In genomic region chr2:134257965-134258683, GRCh38 we compare ENCODE assay signal across 18 cellular contexts. TPM values are rescaled to one million over a fixed set of nuclear protein-coding genes. Genes with fewer than 3 reads are reported as not detected.
DNase-seq lines count a peak whose midpoint lies in the region; ATAC-seq, FAIRE-seq and TF ChIP-seq lines count a peak whose summit lies in the region.
"Had no signal": no experiment of that assay in that cellular context is flagged by ENCODE, and none has a peak within 500 bp of the region (broad histone marks: within the 10 kb centered on the region; RNA-seq: fewer than 3 reads in every experiment).

No MANE protein-coding gene starts in this region.

- no peak for ATAC-seq in HepG2
- ATAC-seq in GM18505 (IDR thresholded peaks at IDR 0.05; ENCODE audit: unreplicated experiment) = no peak

- intact Hi-C loops in HepG2 (cut with micrococcal nuclease; ENCODE audit: unreplicated experiment) = no loop called here

- H3K4me1 Mint-ChIP-seq in immature natural killer cell = peaks cover 55 to 78% of the 10 kb centered on the region in 2 donors

- H3K27me3 Mint-ChIP-seq in immature natural killer cell (ENCODE audit: low read depth in 3 of 3) = peaks cover 7 to 22% (median 14%) of the 10 kb centered on the region in 3 donors

- no peak overlapping the region for H2AFZ ChIP-seq in HepG2 (ENCODE audit: low read length)
- H2AFZ ChIP-seq in SU-DHL-6 (ENCODE audit: low read depth, low read length, severe bottlenecking) = no peak overlapping the region

- no peak overlapping the region for H3K4me2 ChIP-seq in HepG2 (ENCODE audit: low read depth, low read length)
- H3K4me2 ChIP-seq in SU-DHL-6 (ENCODE audit: low read depth, low read length, poor library complexity, severe bottlenecking) = peak overlapping the region; percentile 37

- peaks cover 18% of the 10 kb centered on the region for H3F3A ChIP-seq in SU-DHL-6 (ENCODE audit: insufficient read depth)

- peak overlapping the region; percentile 2 to 62 (median 42) for H3K27ac Mint-ChIP-seq in immature natural killer cell

- peaks cover 0 to 2% (median 0%) of the 10 kb centered on the region in 6 donors for H3K9me3 Mint-ChIP-seq in immature natural killer cell
- H3K9me3 Mint-ChIP-seq: HFFc6 had no signal

- H3K4me3 ChIP-seq in liver (ENCODE audit: low read depth in 1 of 3, low read length in 3 of 3) = no peak overlapping the region
- H3K4me3 ChIP-seq in HepG2 (replicated peaks in 1 of 3; ENCODE audit: insufficient read depth in 1 of 3, low read depth in 2 of 3, low read length in 3 of 3) = no peak overlapping the region
- H3K4me3 ChIP-seq in SU-DHL-6 (ENCODE audit: insufficient read depth, low read length, poor library complexity, severe bottlenecking) = no peak overlapping the region
- H3K4me3 ChIP-seq in tibial nerve = no peak overlapping the region
- H3K4me3 ChIP-seq: transverse colon had no signal

- TF ChIP-seq CTCF in liver (IDR thresholded peaks at IDR 0.05; ENCODE audit: low read depth, low read length, missing input control) (no peak), HepG2 (CRISPR knock-in tag; IDR thresholded peaks at IDR 0.05) (no peak), SU-DHL-6 (IDR thresholded peaks at IDR 0.05; ENCODE audit: insufficient read depth, low read length, poor library complexity, severe bottlenecking) (no peak), tibial nerve (IDR thresholded peaks at IDR 0.05) (no peak)

- no peak for FAIRE-seq in HepG2 (lab: Jason Lieb, UNC)
- FAIRE-seq: colon, kidney had no signal

- TF ChIP-seq EP300 in HepG2 (IDR thresholded peaks at IDR 0.05; ENCODE audit: low read depth in 2 of 2, low read length in 2 of 2) = no peak
- no peak for TF ChIP-seq EP300 in HepG2 (CRISPR knock-in tag; IDR thresholded peaks at IDR 0.05; ENCODE audit: borderline replicate concordance)
- no peak for TF ChIP-seq EP300 in tibial nerve (IDR thresholded peaks at IDR 0.05)

- peaks cover 15 to 33% (median 23%) of the 10 kb centered on the region in 3 donors for H3K36me3 Mint-ChIP-seq in immature natural killer cell

- H3K27me3 ChIP-seq in liver (ENCODE audit: control insufficient read depth in 4 of 4, insufficient read depth in 4 of 4, low read length in 3 of 4) (no peaks in the 10 kb centered on the region), HepG2 (ENCODE audit: control insufficient read depth in 1 of 2, insufficient read depth in 2 of 2, low read length in 2 of 2) (no peaks in the 10 kb centered on the region), SU-DHL-6 (ENCODE audit: low read length) (no peaks in the 10 kb centered on the region), tibial nerve (no peaks in the 10 kb centered on the region)
- H3K27me3 ChIP-seq: BE2C, transverse colon had no signal

- no TSS peak for BruUV-seq in HepG2 (replicated peaks; lab: Mats Ljungman, UMichigan)

- H3K36me3 ChIP-seq in liver (ENCODE audit: control insufficient read depth in 4 of 4, insufficient read depth in 3 of 4, low read depth in 1 of 4, low read length in 3 of 4) = peaks cover 0 to 2% (median 0%) of the 10 kb centered on the region in 4 donors
- H3K36me3 ChIP-seq in HepG2 (replicated peaks in 1 of 2; ENCODE audit: control insufficient read depth in 1 of 2, insufficient read depth in 2 of 2, low read length in 2 of 2) = peaks cover 14 to 29% of the 10 kb centered on the region in 2 experiments; a peak in 4 of 5 replicates
- no peaks in the 10 kb centered on the region for H3K36me3 ChIP-seq in SU-DHL-6 (ENCODE audit: low read length)
- H3K36me3 ChIP-seq in tibial nerve = no peaks in the 10 kb centered on the region
- H3K36me3 ChIP-seq: BE2C, transverse colon had no signal

- DNase-seq in HepG2 (ENCODE audit: low spot score) (no peak), immature natural killer cell (no peak), tibial nerve (ENCODE audit: low spot score in 2 of 2) (no peak), NCI-H82 treated with DMSO at 0.1 percent for 48 hours (lab: John Stamatoyannopoulos, UW; ENCODE audit: unreplicated experiment) (no peak), SHP77 treated with DMSO at 0.1 percent for 48 hours (lab: John Stamatoyannopoulos, UW) (no peak)
- DNase-seq: BE2C, EL, erythroblast, glutamatergic neuron, HFFc6, kidney, NCI-H2029, NCI-H526 treated with DMSO at 0.1 percent for 48 hours had no signal

- POLR2A ChIA-PET in HepG2 (lab: Yijun Ruan, JAX) = no interaction called here

- CTCF ChIA-PET in HepG2 (lab: Yijun Ruan, JAX; ENCODE audit: low intra/inter-chr PET ratio, low total read pairs) = interaction anchor here (0.9 kb wide), 1 partner anchor 13 kb away, joined by 3 read pairs; no protein-coding TSS in a partner anchor

- WGBS in liver = 55% methylated on average over 7 of the region's 7 CpGs
- 97% methylated on average over 7 of the region's 7 CpGs for WGBS in HepG2 (ENCODE audit: low lambda C conversion rate)
- 92% methylated on average over 7 of the region's 7 CpGs for WGBS in tibial nerve, 2 donors

- no peaks in the 10 kb centered on the region for H3K79me2 ChIP-seq in HepG2 (ENCODE audit: insufficient read depth, low read length)
- peaks cover 5% of the 10 kb centered on the region; the same call in 1 of the 2 replicates for H3K79me2 ChIP-seq in SU-DHL-6 (ENCODE audit: insufficient read depth, low read length)

- TF ChIP-seq RAD21 in liver (IDR thresholded peaks at IDR 0.05) (no peak), HepG2 (CRISPR knock-in tag; IDR thresholded peaks at IDR 0.05) (no peak)

- H3K9me2 ChIP-seq in SU-DHL-6 (replicated peaks; ENCODE audit: insufficient read depth, low read length) = no peaks in the 10 kb centered on the region

- H3K27ac ChIP-seq in liver (ENCODE audit: low read depth in 1 of 2, low read length in 2 of 2) = no peak overlapping the region
- no peak overlapping the region for H3K27ac ChIP-seq in HepG2 (ENCODE audit: extremely low read length, insufficient read depth, low read length)
- peak overlapping the region; percentile 85 for H3K27ac ChIP-seq in SU-DHL-6 (ENCODE audit: low read depth, low read length)
- H3K27ac ChIP-seq in tibial nerve = peak overlapping the region in 3 of 4 donors; percentile 50 to 74 (median 63)

- H3K4me3 Mint-ChIP-seq in immature natural killer cell = peak overlapping the region; percentile 18 to 80 (median 71)
- H3K4me3 Mint-ChIP-seq: HFFc6 had no signal

- no peaks in the 10 kb centered on the region for H3K9me3 ChIP-seq in liver (ENCODE audit: control insufficient read depth in 4 of 4, low read length in 3 of 4)
- H3K9me3 ChIP-seq in HepG2 (ENCODE audit: low read length) = no peaks in the 10 kb centered on the region
- H3K9me3 ChIP-seq in SU-DHL-6 (ENCODE audit: insufficient read depth, low read length) = no peaks in the 10 kb centered on the region
- no peaks in the 10 kb centered on the region for H3K9me3 ChIP-seq in tibial nerve
- H3K9me3 ChIP-seq: BE2C, transverse colon had no signal

- in situ Hi-C loops in HepG2 (cut with HindIII; ENCODE audit: extremely low pct_ligation_motif_present, low pct_unique_long_range_greater_than_20kb) = no loop called here

- H4K20me1 ChIP-seq in HepG2 (ENCODE audit: insufficient read depth, low read length) (no peaks in the 10 kb centered on the region), SU-DHL-6 (ENCODE audit: low read depth, low read length) (no peaks in the 10 kb centered on the region)

- H3K4me1 ChIP-seq in liver (ENCODE audit: control insufficient read depth in 4 of 4, insufficient read depth in 4 of 4, low read length in 3 of 4) (peaks cover 6 to 31% (median 16%) of the 10 kb centered on the region in 4 donors), HepG2 (ENCODE audit: insufficient read depth, low read length) (peaks cover 15% of the 10 kb centered on the region), tibial nerve (peaks cover 0 to 74% (median 59%) of the 10 kb centered on the region in 4 donors)
- H3K4me1 ChIP-seq: BE2C had no signal

- H3K9ac ChIP-seq in liver (ENCODE audit: low read depth in 1 of 2, low read length in 2 of 2) (no peak overlapping the region), HepG2 (ENCODE audit: insufficient read depth, low read depth, low read length) (no peak overlapping the region), SU-DHL-6 (ENCODE audit: low read length) (peak overlapping the region; percentile 25; the same call in 1 of the 2 replicates)

- TF ChIP-seq POLR2A in HepG2 (IDR thresholded peaks at IDR 0.05; ENCODE audit: insufficient read depth in 1 of 2, low read depth in 2 of 2, low read length in 2 of 2) (no peak), tibial nerve (IDR thresholded peaks at IDR 0.05) (no peak), GM18505 (IDR thresholded peaks at IDR 0.05; ENCODE audit: borderline replicate concordance, extremely low read depth, insufficient read depth, insufficient read length) (no peak)

TF ChIP-seq in liver, 16 proteins besides CTCF, POLR2A, EP300 and RAD21 (continues in another document):
- TF ChIP-seq FOXA2 (IDR thresholded peaks at IDR 0.05) (peak; percentile 20), GABPA (IDR thresholded peaks at IDR 0.05 in 1 of 2, conservative IDR thresholded peaks at IDR 0.05 in 1 of 2) (no peak)

TF ChIP-seq in HepG2, 621 proteins besides CTCF, POLR2A, EP300 and RAD21 (continues in another document):
- no peak for TF ChIP-seq ZNF501 (CRISPR knock-in tag; IDR thresholded peaks at IDR 0.05)

RNA-seq across cellular contexts. Expression of gene MGAT5, which starts 4.3 kb away (rescaled TPM):
- 10 to 100 TPM in 1 of 2 donors, 1 to 10 TPM in 1; 7.7 to 12.7 TPM for total RNA-seq in liver
- 1 to 10 TPM; 1.8 to 3.5 TPM for polyA plus RNA-seq in liver
- total RNA-seq in HepG2 (2016; rRNA removed; fragmentation: Illumina TruSeq; extraction: Trizol) = 41.6 and 60.2 TPM in 2 replicates
- 135 and 162 TPM in 2 replicates for total RNA-seq in HepG2 (2016; cell fraction: cytosol; rRNA removed; fragmentation: Illumina TruSeq; extraction: Trizol; ENCODE audit: low read depth)
- total RNA-seq in HepG2 (2016; cell fraction: insoluble cytoplasmic fraction; rRNA removed; fragmentation: Illumina TruSeq; extraction: Trizol) = 38.9 and 57.0 TPM in 2 replicates
- total RNA-seq in HepG2 (2016; cell fraction: membrane; rRNA removed; fragmentation: Illumina TruSeq; extraction: Trizol) = 47.6 and 51.1 TPM in 2 replicates
- total RNA-seq in HepG2 (2016; cell fraction: nucleus; rRNA removed; fragmentation: Illumina TruSeq; extraction: Trizol) = 89.0 and 90.8 TPM in 2 replicates
- 30.0 and 33.1 TPM in 2 replicates for polyA plus RNA-seq in HepG2 (2011; rRNA removed)
- 25.6 and 26.2 TPM in 2 replicates for polyA plus RNA-seq in HepG2 (2011; cell fraction: cytosol; rRNA removed)
- polyA plus RNA-seq in HepG2 (2011; cell fraction: nucleus; rRNA removed) = 49.6 and 62.0 TPM in 2 replicates
- 27.4 and 34.9 TPM in 2 replicates for polyA plus RNA-seq in HepG2 (2012)
- 2.3 and 2.7 TPM in 2 replicates for polyA plus RNA-seq in HepG2 (2016; cell fraction: cytosol; fragmentation: Illumina TruSeq; extraction: Trizol; ENCODE audit: low read depth)
- polyA plus RNA-seq in HepG2 (2016; cell fraction: insoluble cytoplasmic fraction; fragmentation: Illumina TruSeq; extraction: Trizol; ENCODE audit: low read depth) = 23.2 and 26.4 TPM in 2 replicates
- polyA plus RNA-seq in HepG2 (2016; cell fraction: membrane; fragmentation: Illumina TruSeq; extraction: Trizol; ENCODE audit: low read depth) = 6.2 and 7.2 TPM in 2 replicates
- 54.2 and 59.9 TPM in 2 replicates for polyA plus RNA-seq in HepG2 (2016; cell fraction: nucleus; fragmentation: Illumina TruSeq; extraction: Trizol; ENCODE audit: insufficient read depth, low read depth)
- polyA minus RNA-seq in HepG2 (2011; rRNA and poly(A)+ RNA removed; ENCODE audit: low replicate concordance) = 26.7 and 71.2 TPM in 2 replicates
- 46.1 and 49.4 TPM in 2 replicates for polyA minus RNA-seq in HepG2 (2011; cell fraction: cytosol; rRNA and poly(A)+ RNA removed)
- 105 and 114 TPM in 2 replicates for polyA minus RNA-seq in HepG2 (2011; cell fraction: nucleus; rRNA and poly(A)+ RNA removed)
- 1 to 10 TPM; 2.2 to 7.3 (median 4.0) TPM for polyA plus RNA-seq in immature natural killer cell
- 10 to 100 TPM; 34.1 to 47.5 (median 42.6) TPM for total RNA-seq in tibial nerve

Comparison
In these comparisons a context has a peak if more than half of its experiments do, and no peak if none do; other contexts are left out.
1. H3K27ac ChIP-seq: peak in SU-DHL-6 (single experiment) and tibial nerve (3 of 4); none in liver (0 of 2) and HepG2 (single experiment).